In genomic region chr13:22814433-22814832, GRCh38 we compare ENCODE assay signal across 8 cellular contexts.
A peak's percentile ranks its signal among the peaks of the same experiment; 100 is the strongest.
DNase-seq lines count a peak whose midpoint lies in the region; ATAC-seq, FAIRE-seq and TF ChIP-seq lines count a peak whose summit lies in the region.
"Not testable (repeated sequence)": the region's sequence is repeated elsewhere in the genome, so short reads cannot be mapped to it uniquely, and the experiment has no call there.

No MANE protein-coding gene starts in this region.

- H3K4me3 ChIP-seq in HUES64 (ENCODE audit: low read length); NT2/D1 (ENCODE audit: insufficient read length, low read depth); H1 (ENCODE audit: extremely low read depth in 1 of 4, insufficient read depth in 2 of 4, low read depth in 3 of 4, low read length in 4 of 4); iPS-18a (ENCODE audit: low read length); trophoblast cell (ENCODE audit: low read depth, low read length); upper lobe of right lung: not testable (repeated sequence)

- not testable (repeated sequence) for H3K4ac ChIP-seq in H1 (replicated peaks; ENCODE audit: insufficient read length, low read depth, low read length); trophoblast cell (ENCODE audit: low read depth, low read length)

- peak overlapping the region; percentile 26 to 82 (median 68) for H3K27ac Mint-ChIP-seq in nephron

- H4K12ac ChIP-seq in trophoblast cell (ENCODE audit: low read depth, low read length), result not testable (repeated sequence)

- H4K5ac ChIP-seq in H1 (ENCODE audit: insufficient read length, low read depth, low read length), result not testable (repeated sequence)

- not testable (repeated sequence) for TF ChIP-seq RAD21 in H1 (IDR thresholded peaks at IDR 0.05 in 1 of 2, conservative IDR thresholded peaks at IDR 0.05 in 1 of 2; ENCODE audit: low read depth in 2 of 2, low read length in 2 of 2)

- H3K14ac ChIP-seq in H1 (ENCODE audit: insufficient read length); trophoblast cell (ENCODE audit: low read length): not testable (repeated sequence)

- H3K36me3 Mint-ChIP-seq in nephron (ENCODE audit: low read depth), result not testable (repeated sequence)

- peak; percentile 44 for DNase-seq in ELF-1 (ENCODE audit: low read depth, low spot score)
- DNase-seq in NT2/D1 (ENCODE audit: low read depth, low spot score); H1 (ENCODE audit: low read depth in 1 of 2, low spot score in 2 of 2); trophoblast cell; upper lobe of right lung: not testable (repeated sequence)

- not testable (repeated sequence) for TF ChIP-seq EP300 in H1 (IDR thresholded peaks at IDR 0.05; ENCODE audit: borderline replicate concordance in 1 of 2, low read depth in 2 of 2, low read length in 2 of 2)

- H3K56ac ChIP-seq in H1 (replicated peaks; ENCODE audit: insufficient read length, low read depth, low read length), result not testable (repeated sequence)

- TF ChIP-seq POLR2A in H1 (IDR thresholded peaks at IDR 0.05; ENCODE audit: control extremely low read depth in 1 of 2, low read depth in 2 of 2, low read length in 2 of 2), result not testable (repeated sequence)

- not testable (repeated sequence) for H3K23ac ChIP-seq in H1 (ENCODE audit: insufficient read length); trophoblast cell (ENCODE audit: low read length)

- not testable (repeated sequence) for H3K4me3 Mint-ChIP-seq in nephron

- not testable (repeated sequence) for H3K27me3 Mint-ChIP-seq in nephron (ENCODE audit: low read depth)

- H3K4me2 ChIP-seq in H1 (ENCODE audit: insufficient read depth in 1 of 2, low read depth in 2 of 2, low read length in 2 of 2), result peak overlapping the region in 1 of 2 experiments; percentile 4; a peak in 1 of 4 replicates
- H3K4me2 ChIP-seq in trophoblast cell (ENCODE audit: low read length), result not testable (repeated sequence)

- H3K9me3 Mint-ChIP-seq in nephron, result not testable (repeated sequence)

- peaks cover 23% of the 10 kb centered on the region for H3K4me1 ChIP-seq in HUES64 (ENCODE audit: insufficient read depth, low read length)
- not testable (repeated sequence) for H3K4me1 ChIP-seq in NT2/D1 (ENCODE audit: insufficient read depth, insufficient read length); upper lobe of right lung
- peaks cover 0 to 11% (median 3%) of the 10 kb centered on the region in 4 experiments; a peak in 5 of 7 replicates for H3K4me1 ChIP-seq in H1 (replicated peaks in 1 of 4; ENCODE audit: control insufficient read depth in 3 of 4, insufficient read depth in 4 of 4, low read length in 3 of 4)
- peaks cover 25% of the 10 kb centered on the region for H3K4me1 ChIP-seq in iPS-18a (ENCODE audit: control insufficient read depth, low read depth, low read length)
- H3K4me1 ChIP-seq in trophoblast cell (ENCODE audit: control insufficient read depth in 1 of 2, insufficient read depth in 2 of 2, low read length in 2 of 2), result peaks cover 3 to 11% of the 10 kb centered on the region in 2 experiments

- H2AFZ ChIP-seq in H1 (ENCODE audit: low read length); trophoblast cell (ENCODE audit: insufficient read depth, low read length, poor library complexity): not testable (repeated sequence)

- H4K91ac ChIP-seq in H1 (replicated peaks; ENCODE audit: insufficient read length, low read length), result not testable (repeated sequence)
- H4K91ac ChIP-seq in trophoblast cell (ENCODE audit: low read depth, low read length), result peak overlapping the region; percentile 19

- CTCF ChIA-PET in H1 (lab: Charles Lee; ENCODE audit: partially characterized antibody), result interaction anchor here (0.7 to 1.2 kb wide), 4 partner anchors 13 to 1138 kb away, joined by 3 read pairs; no protein-coding TSS in a partner anchor

- H3K18ac ChIP-seq in H1 (ENCODE audit: extremely low read depth, low read length); trophoblast cell (ENCODE audit: low read length): not testable (repeated sequence)

- peak overlapping the region; percentile 62; the same call in 1 of the 2 replicates for H2BK20ac ChIP-seq in H1 (ENCODE audit: low read length)

- not testable (repeated sequence) for H3K9ac ChIP-seq in HUES64 (ENCODE audit: low read depth, low read length); H1 (replicated peaks in 1 of 4; ENCODE audit: extremely low read depth in 1 of 4, low read depth in 3 of 4, low read length in 3 of 4); trophoblast cell (ENCODE audit: low read length)
- H3K9ac ChIP-seq in NT2/D1 (ENCODE audit: insufficient read length, low read depth) (peak overlapping the region; percentile 8), iPS-18a (ENCODE audit: low read length) (peak overlapping the region; percentile 17)

- 67% methylated on average over 7 of the region's 8 CpGs for WGBS in HUES64
- WGBS in H1 (ENCODE audit: extremely low coverage in 1 of 2, insufficient coverage in 1 of 2, insufficient read length in 1 of 2, insufficient replicate concordance in 2 of 2, low coverage in 1 of 2, low lambda C conversion rate in 2 of 2, missing lambda C conversion rate in 1 of 2), 2 experiments, result 80% methylated on average over 8 of the region's 8 CpGs; no CpG with 5 or more reads in 1 of the 2 experiments
- WGBS in trophoblast cell (ENCODE audit: extremely low coverage, insufficient coverage, insufficient read length), result no CpG with 5 or more reads among the region's 8 CpGs

- not testable (repeated sequence) for H2BK12ac ChIP-seq in H1 (ENCODE audit: low read depth, low read length); trophoblast cell (ENCODE audit: low read length)

- not testable (repeated sequence) for H2BK120ac ChIP-seq in H1 (replicated peaks; ENCODE audit: low read depth, low read length); trophoblast cell (ENCODE audit: insufficient read depth, low read length, poor library complexity)

- not testable (repeated sequence) for H3K79me2 ChIP-seq in H1 (ENCODE audit: control insufficient read depth in 1 of 2, insufficient read depth in 2 of 2, low read length in 2 of 2); trophoblast cell (ENCODE audit: control insufficient read depth, insufficient read depth, low read length, poor library complexity)

- H3K27me3 ChIP-seq in HUES64 (ENCODE audit: insufficient read depth, low read length); NT2/D1 (ENCODE audit: insufficient read depth, insufficient read length); H1 (replicated peaks in 1 of 4; ENCODE audit: control insufficient read depth in 3 of 4, extremely low read depth in 1 of 4, insufficient read depth in 3 of 4, low read length in 3 of 4); iPS-18a (ENCODE audit: control insufficient read depth, insufficient read depth, low read length); trophoblast cell (ENCODE audit: insufficient read depth, low read length); upper lobe of right lung: not testable (repeated sequence)

- intact Hi-C loops in upper lobe of right lung (cut with DNase I), result not testable (repeated sequence)

- H2AK5ac ChIP-seq in H1 (ENCODE audit: low read depth, low read length); trophoblast cell (ENCODE audit: low read length): not testable (repeated sequence)

- FAIRE-seq in H1 (lab: Jason Lieb, UNC), result not testable (repeated sequence)

- not testable (repeated sequence) for TF ChIP-seq CTCF in H1 (IDR thresholded peaks at IDR 0.05; ENCODE audit: control extremely low read depth in 1 of 3, insufficient read depth in 1 of 3, low read depth in 1 of 3, low read length in 3 of 3); nephron (IDR thresholded peaks at IDR 0.05; ENCODE audit: unreplicated experiment in 3 of 3); upper lobe of right lung (IDR thresholded peaks at IDR 0.05)

- not testable (repeated sequence) for H4K8ac ChIP-seq in H1 (ENCODE audit: extremely low read depth, insufficient read depth, low read length); trophoblast cell (ENCODE audit: low read depth, low read length)

- peak; percentile 45 for ATAC-seq in upper lobe of right lung

- peaks cover 21% of the 10 kb centered on the region for H3K4me1 Mint-ChIP-seq in nephron

- H3K79me1 ChIP-seq in H1 (ENCODE audit: low read depth, low read length); trophoblast cell (ENCODE audit: low read length): not testable (repeated sequence)

- H2BK15ac ChIP-seq in H1 (ENCODE audit: low read length), result not testable (repeated sequence)

- not testable (repeated sequence) for H3K36me3 ChIP-seq in HUES64 (ENCODE audit: insufficient read depth, low read length); NT2/D1 (ENCODE audit: insufficient read depth, insufficient read length, low read length); H1 (ENCODE audit: control insufficient read depth in 2 of 4, insufficient read depth in 4 of 4, low read length in 3 of 4); iPS-18a (ENCODE audit: control insufficient read depth, low read depth, low read length); trophoblast cell (ENCODE audit: control insufficient read depth in 1 of 2, insufficient read depth in 2 of 2, low read length in 2 of 2); upper lobe of right lung

- H4K20me1 ChIP-seq in H1 (replicated peaks in 1 of 2; ENCODE audit: control insufficient read depth in 1 of 2, insufficient read depth in 2 of 2, low read length in 2 of 2), result not testable (repeated sequence)

- H3K9me3 ChIP-seq in HUES64 (ENCODE audit: insufficient read depth, low read depth, low read length); NT2/D1 (ENCODE audit: insufficient read depth, low read length); H1 (ENCODE audit: insufficient read depth in 2 of 2, low read depth in 1 of 2, low read length in 1 of 2); iPS-18a (ENCODE audit: control insufficient read depth, low read depth, low read length); trophoblast cell (ENCODE audit: insufficient read depth, low read depth, low read length); upper lobe of right lung: not testable (repeated sequence)

- not testable (repeated sequence) for H3K23me2 ChIP-seq in H1 (ENCODE audit: low read depth, low read length)

- POLR2A ChIA-PET in H1 (lab: Charles Lee; ENCODE audit: partially characterized antibody), result interaction anchor here (0.8 kb wide), 1 partner anchor 34 kb away, joined by 3 read pairs; no protein-coding TSS in a partner anchor

- H2BK5ac ChIP-seq in H1 (ENCODE audit: low read depth, low read length); trophoblast cell (ENCODE audit: low read depth, low read length, poor library complexity): not testable (repeated sequence)

- peak overlapping the region; percentile 50 for H3K27ac ChIP-seq in HUES64 (ENCODE audit: low read depth, low read length)
- H3K27ac ChIP-seq in H1 (ENCODE audit: low read depth, low read length); iPS-18a (ENCODE audit: low read length); trophoblast cell (ENCODE audit: low read depth, low read length); upper lobe of right lung: not testable (repeated sequence)
